In the genomic region with DNA sequence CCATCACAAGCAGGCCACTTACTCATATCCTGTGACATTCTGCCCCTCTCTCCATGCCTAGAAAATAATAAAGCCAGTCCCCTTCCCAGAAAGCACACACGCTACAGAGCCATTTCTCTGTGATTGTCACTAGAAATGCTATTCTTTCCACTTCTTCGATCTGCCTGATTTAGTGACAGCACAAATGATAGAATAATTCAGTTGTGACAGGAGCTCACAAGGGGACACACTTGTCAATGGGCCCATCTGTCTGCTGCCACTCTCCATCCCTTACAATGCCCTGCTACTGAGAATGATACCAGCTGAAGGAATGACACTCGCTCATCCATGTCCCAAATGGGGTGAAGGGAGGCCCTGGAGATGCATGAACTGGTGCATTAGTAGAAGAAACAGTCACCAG, we compare ENCODE assay signal across 9 cellular contexts.
"Had no signal": no experiment of that assay in that cellular context is flagged by ENCODE, and none has a peak within 500 bp of the region (broad histone marks: within the 10 kb centered on the region; RNA-seq: fewer than 3 reads in every experiment).

No MANE protein-coding gene starts in this region.

- DNase-seq: GM23248, GOT3, H7, H9, HCEC 1CT, HFFc6 had no signal

- H3K4me1 ChIP-seq: HAP-1 had no signal

- ATAC-seq: GM23338, HCT116 had no signal

- H3K27ac Mint-ChIP-seq: GM23338, H9, HFFc6 had no signal

- H3K36me3 ChIP-seq: HAP-1 had no signal

- H3K4me3 Mint-ChIP-seq: GM23338, H9, HFFc6 had no signal

- H2AFZ ChIP-seq: GM23248, GM23338 had no signal

- H3K27ac ChIP-seq: GM23248 had no signal

- H3K9me3 ChIP-seq: HAP-1 had no signal

- H3K4me3 ChIP-seq: GM23248, GM23338, HAP-1 had no signal

- H3K9me3 Mint-ChIP-seq: GM23338, H9, HFFc6 had no signal

- H3K9ac ChIP-seq: GM23248 had no signal

- H3K4me2 ChIP-seq: GM23338 had no signal
